ENCODE assay signal across 9 cellular contexts in the genomic region with DNA sequence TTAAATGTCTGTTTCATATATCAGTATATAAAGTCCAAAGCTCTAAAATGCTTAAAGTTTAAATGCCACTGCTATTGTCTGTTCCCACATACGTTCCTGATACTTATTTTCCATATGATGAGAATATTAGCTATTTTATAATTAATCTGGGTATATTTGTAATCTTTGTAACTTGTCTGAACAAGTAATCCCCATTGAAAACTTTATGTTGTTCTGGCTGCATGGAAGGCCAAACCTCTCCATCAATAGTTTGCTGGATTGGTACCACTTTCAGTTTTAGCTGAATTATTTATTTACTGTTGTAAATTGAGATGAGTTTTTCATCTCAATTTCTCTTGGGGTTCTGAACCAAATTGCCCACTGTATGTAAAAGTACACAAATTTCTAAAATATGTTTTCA. TPM values are rescaled to one million over a fixed set of nuclear protein-coding genes. Genes with fewer than 3 reads are reported as not detected.
DNase-seq lines count a peak whose midpoint lies in the region; ATAC-seq and TF ChIP-seq lines count a peak whose summit lies in the region.
"Had no signal": no experiment of that assay in that cellular context is flagged by ENCODE, and none has a peak within 500 bp of the region (broad histone marks: within the 10 kb centered on the region; RNA-seq: fewer than 3 reads in every experiment).

No MANE protein-coding gene starts in this region.

- intact Hi-C loops in activated B cell treated with CpG ODN at 0.5 μM for 24 hours (cut with micrococcal nuclease) (no loop called here), testis (cut with DNase I; ENCODE audit: low total_unique reads) (no loop called here)

- peak overlapping the region; percentile 87; the same call in 1 of the 2 replicates for H3K27ac ChIP-seq in HL-60 (replicated peaks)
- H3K27ac ChIP-seq in smooth muscle cell (ENCODE audit: low read depth), result peak overlapping the region; percentile 85
- H3K27ac ChIP-seq in testis, result peak overlapping the region in 1 of 2 donors; percentile 95

- H3K27me3 Mint-ChIP-seq in activated B cell treated with CpG ODN at 0.5 μM for 24 hours, result no peaks in the 10 kb centered on the region

- H2AFZ ChIP-seq in smooth muscle cell (ENCODE audit: low read depth), result peak overlapping the region; percentile 71

- peak overlapping the region; percentile 98 for H3K4me2 ChIP-seq in smooth muscle cell

- H3K79me2 ChIP-seq in smooth muscle cell (ENCODE audit: low read depth), result peaks cover 87% of the 10 kb centered on the region

- no peak for TF ChIP-seq POLR2A in testis (IDR thresholded peaks at IDR 0.05)

- H3K4me1 Mint-ChIP-seq in activated B cell treated with CpG ODN at 0.5 μM for 24 hours, result peaks cover 58% of the 10 kb centered on the region

- H3K27ac Mint-ChIP-seq in activated B cell treated with CpG ODN at 0.5 μM for 24 hours, result peak overlapping the region; percentile 95

- 16% methylated on average over 1 of the region's 1 CpG for WGBS in smooth muscle cell (ENCODE audit: low lambda C conversion rate)
- 25 to 32% methylated on average over 1 of the region's 1 CpG for WGBS in testis, 2 donors

- POLR2A ChIA-PET in activated B cell treated with CpG ODN at 0.5 μM for 24 hours (lab: Charles Lee), result interaction anchor here (0.6 to 2.1 kb wide), 2 partner anchors 178 to 1516 kb away, joined by 3 to 4 read pairs; no protein-coding TSS in a partner anchor

- ATAC-seq in activated B cell treated with CpG ODN at 0.5 μM for 24 hours (ENCODE audit: low read depth), result no peak
- ATAC-seq in GM21381 (IDR thresholded peaks at IDR 0.05; ENCODE audit: unreplicated experiment), result no peak

- peak overlapping the region; percentile 99 for H3K4me3 ChIP-seq in HL-60 (replicated peaks; ENCODE audit: insufficient read depth, low read length)
- peak overlapping the region; percentile 99 for H3K4me3 ChIP-seq in fibroblast of villous mesenchyme (ENCODE audit: low read depth, low read length)
- H3K4me3 ChIP-seq in smooth muscle cell, result peak overlapping the region; percentile 80
- peak overlapping the region in 1 of 2 donors; percentile 91 for H3K4me3 ChIP-seq in testis

- peak overlapping the region; percentile 100 for H3K4me3 Mint-ChIP-seq in activated B cell treated with CpG ODN at 0.5 μM for 24 hours

- H4K20me1 ChIP-seq in smooth muscle cell (ENCODE audit: low read depth), result peaks cover 25% of the 10 kb centered on the region

- H3K9me3 Mint-ChIP-seq in activated B cell treated with CpG ODN at 0.5 μM for 24 hours, result no peaks in the 10 kb centered on the region

- H3K36me3 ChIP-seq in smooth muscle cell (ENCODE audit: low read depth) (peaks cover 4% of the 10 kb centered on the region), testis (ENCODE audit: low read depth, missing control alignments) (no peaks in the 10 kb centered on the region)

- H3F3A ChIP-seq in smooth muscle cell (ENCODE audit: low read depth), result no peaks in the 10 kb centered on the region

- H3K36me3 Mint-ChIP-seq in activated B cell treated with CpG ODN at 0.5 μM for 24 hours (ENCODE audit: low read depth), result peaks cover 25% of the 10 kb centered on the region

- DNase-seq in HL-60 (ENCODE audit: low read depth in 1 of 2, low spot score in 1 of 2) (no peak), activated B cell treated with CpG ODN at 0.5 μM for 24 hours (no peak), fibroblast of villous mesenchyme (ENCODE audit: low read depth) (no peak), smooth muscle cell (lab: John Stamatoyannopoulos, UW; ENCODE audit: unreplicated experiment) (no peak), testis (no peak), DMS153 (lab: John Stamatoyannopoulos, UW) (no peak)
- DNase-seq: NCI-H2029; stimulated activated CD4-positive, alpha-beta T cell treated with anti-CD3 and anti-CD28 coated beads, Interleukin-12 subunit alpha, Interleukin-12 subunit beta, amount 100 ng/mL, for 4 hours had no signal

- no peak for TF ChIP-seq CTCF in HL-60 (IDR thresholded peaks at IDR 0.05; ENCODE audit: insufficient read depth, low read length)
- TF ChIP-seq CTCF in activated B cell treated with CpG ODN at 0.5 μM for 24 hours (IDR thresholded peaks at IDR 0.05), result no peak
- no peak for TF ChIP-seq CTCF in fibroblast of villous mesenchyme (IDR thresholded peaks at IDR 0.05; ENCODE audit: insufficient read depth, low read depth, low read length)
- no peak for TF ChIP-seq CTCF in smooth muscle cell (IDR thresholded peaks at IDR 0.05; ENCODE audit: borderline replicate concordance, insufficient read depth, poor library complexity, severe bottlenecking)
- no peak for TF ChIP-seq CTCF in testis (IDR thresholded peaks at IDR 0.05)

- H3K27me3 ChIP-seq in HL-60 (ENCODE audit: insufficient read depth, poor library complexity, severe bottlenecking) (no peaks in the 10 kb centered on the region), smooth muscle cell (ENCODE audit: low read depth) (no peaks in the 10 kb centered on the region), testis (no peaks in the 10 kb centered on the region)

- peak overlapping the region; percentile 87 for H3K9ac ChIP-seq in smooth muscle cell (ENCODE audit: low read depth)

- H3K9me3 ChIP-seq in smooth muscle cell (replicated peaks; ENCODE audit: low read depth), result no peaks in the 10 kb centered on the region
- H3K9me3 ChIP-seq in testis, result no peaks in the 10 kb centered on the region

- H3K4me1 ChIP-seq in smooth muscle cell (ENCODE audit: low read depth) (peaks cover 28% of the 10 kb centered on the region), testis (peaks cover 39% of the 10 kb centered on the region)

- CTCF ChIA-PET in activated B cell treated with CpG ODN at 0.5 μM for 24 hours (lab: Charles Lee), result no interaction called here

RNA-seq across cellular contexts. Expression of gene MBD5, which starts 1.5 kb away (rescaled TPM):
- 48.5 and 55.7 TPM in 2 replicates for total RNA-seq in activated B cell treated with CpG ODN at 0.5 μM for 24 hours
- total RNA-seq in fibroblast of villous mesenchyme, result 20.6 and 35.0 TPM in 2 replicates
- total RNA-seq in smooth muscle cell, result 31.2 and 89.4 TPM in 2 replicates
- 25.7 and 35.5 TPM in 2 replicates for polyA plus RNA-seq in smooth muscle cell
- total RNA-seq in testis, result 10 to 100 TPM; 55.4 to 60.3 TPM
- polyA plus RNA-seq in testis (ENCODE audit: insufficient read depth, low read depth, low replicate concordance), result 29.0 TPM

RNA-seq across cellular contexts. Expression of gene ORC4, which starts 1.8 kb away (rescaled TPM):
- total RNA-seq in activated B cell treated with CpG ODN at 0.5 μM for 24 hours (28.2 and 30.7 TPM in 2 replicates), fibroblast of villous mesenchyme (17.1 and 40.6 TPM in 2 replicates), smooth muscle cell (75.3 and 84.8 TPM in 2 replicates), testis (10 to 100 TPM; 54.8 to 58.4 TPM)
- polyA plus RNA-seq in smooth muscle cell (22.9 and 23.7 TPM in 2 replicates), testis (ENCODE audit: insufficient read depth, low read depth, low replicate concordance) (38.9 TPM)
